28 cellular contexts compared by ENCODE assay signal in genomic region chr16:79297297-79297696, GRCh38.
"Had no signal": no experiment of that assay in that cellular context is flagged by ENCODE, and none has a peak within 500 bp of the region (broad histone marks: within the 10 kb centered on the region; RNA-seq: fewer than 3 reads in every experiment).

No MANE protein-coding gene starts in this region.

- H3K27ac Mint-ChIP-seq: activated CD4-positive, alpha-beta T cell treated with anti-CD3 and anti-CD28 coated beads for 36 hours; activated CD4-positive, alpha-beta T cell treated with anti-CD3 and anti-CD28 coated beads, Interleukin-2, amount 10 ng/mL, durations not matched to agents 7 days and 5 days; activated naive CD4-positive, alpha-beta T cell treated with anti-CD3 and anti-CD28 coated beads, Interleukin-2, amount 10 ng/mL, durations not matched to agents 7 days and 5 days; activated naive CD8-positive, alpha-beta T cell; activated naive CD8-positive, alpha-beta T cell treated with anti-CD3 and anti-CD28 coated beads, Interleukin-2, amount 50 U/mL, for 24 hours; activated T-helper 1 cell treated with anti-CD3 and anti-CD28 coated beads, Interleukin-12 subunit alpha, Interleukin-12 subunit beta, Interleukin-2, Interleukin-4 antibody, amounts not matched to agents 30 ng/mL and 10 ng/mL and 1 ng/mL, durations not matched to agents 14 hours and 24 hours and 36 hours; T-helper 2 cell treated with Interferon-gamma antibody and Interleukin-4, amounts not matched to agents 5 μg/mL and 100 μg/mL, for 36 hours; WTC11 had no signal

- H3K4me3 Mint-ChIP-seq: activated CD4-positive, alpha-beta T cell treated with anti-CD3 and anti-CD28 coated beads for 36 hours; activated CD4-positive, alpha-beta T cell treated with anti-CD3 and anti-CD28 coated beads, Interleukin-2, amount 10 ng/mL, durations not matched to agents 7 days and 5 days; activated CD8-positive, alpha-beta T cell treated with anti-CD3 and anti-CD28 coated beads, Interleukin-2, amount 10 ng/mL, durations not matched to agents 7 days and 5 days; activated naive CD4-positive, alpha-beta T cell treated with anti-CD3 and anti-CD28 coated beads, Interleukin-2, amount 10 ng/mL, durations not matched to agents 7 days and 5 days; activated naive CD8-positive, alpha-beta T cell; activated naive CD8-positive, alpha-beta T cell treated with anti-CD3 and anti-CD28 coated beads, Interleukin-2, amount 50 U/mL, for 24 hours; activated T-cell treated with anti-CD3 and anti-CD28 coated beads, Interleukin-2, amount 50 U/mL, for 4 hours; activated T-helper 1 cell treated with anti-CD3 and anti-CD28 coated beads, Interleukin-12 subunit alpha, Interleukin-12 subunit beta, Interleukin-2, Interleukin-4 antibody, amounts not matched to agents 30 ng/mL and 10 ng/mL and 1 ng/mL, durations not matched to agents 14 hours and 24 hours and 36 hours; T-helper 2 cell treated with Interferon-gamma antibody and Interleukin-4, amounts not matched to agents 5 μg/mL and 100 μg/mL, for 36 hours; WTC11 had no signal

- H3K36me3 Mint-ChIP-seq: activated naive CD4-positive, alpha-beta T cell treated with anti-CD3 and anti-CD28 coated beads, Interleukin-2, amount 10 ng/mL, durations not matched to agents 7 days and 5 days; activated naive CD8-positive, alpha-beta T cell; brain; WTC11 had no signal

- H3K27me3 Mint-ChIP-seq: activated CD4-positive, alpha-beta T cell treated with anti-CD3 and anti-CD28 coated beads for 36 hours had no signal

- H3K9me3 ChIP-seq: MG63, SJCRH30 had no signal

- H3K9me3 Mint-ChIP-seq: activated naive CD4-positive, alpha-beta T cell treated with anti-CD3 and anti-CD28 coated beads, Interleukin-2, amount 10 ng/mL, durations not matched to agents 7 days and 5 days; activated T-cell treated with anti-CD3 and anti-CD28 coated beads, Interleukin-2, amount 50 U/mL, for 4 hours; T-helper 2 cell treated with Interferon-gamma antibody and Interleukin-4, amounts not matched to agents 5 μg/mL and 100 μg/mL, for 36 hours; WTC11 had no signal

- H3K36me3 ChIP-seq: MG63, SJCRH30 had no signal

- H3K27ac ChIP-seq: SJCRH30, SK-N-MC had no signal

- H3K4me1 ChIP-seq: SJCRH30 had no signal

- H3K27me3 ChIP-seq: MG63, SJCRH30 had no signal

- H3K4me3 ChIP-seq: MG63, SJCRH30, SK-N-MC had no signal

- FAIRE-seq: colon had no signal

- DNase-seq: activated CD4-positive, alpha-beta T cell treated with anti-CD3 and anti-CD28 coated beads for 36 hours; activated CD4-positive, alpha-beta T cell treated with anti-CD3 and anti-CD28 coated beads, Interleukin-2, amount 10 ng/mL, durations not matched to agents 7 days and 5 days; activated CD4-positive, alpha-beta T cell treated with anti-CD3 and anti-CD28 coated beads, Interleukin-2, amount 50 U/mL, for 48 hours; activated CD8-positive, alpha-beta T cell treated with anti-CD3 and anti-CD28 coated beads, Interleukin-2, amount 10 ng/mL, durations not matched to agents 7 days and 5 days; activated effector memory CD4-positive, alpha-beta T cell treated with Interleukin-2 at 50 U/mL for 16 hours; activated naive CD4-positive, alpha-beta T cell treated with anti-CD3 and anti-CD28 coated beads, Interleukin-2, amount 10 ng/mL, durations not matched to agents 7 days and 5 days; activated naive CD8-positive, alpha-beta T cell treated with anti-CD3 and anti-CD28 coated beads, Interleukin-2, amount 50 U/mL, for 24 hours; activated T-cell treated with anti-CD3 and anti-CD28 coated beads, Interleukin-2, amount 50 U/mL, for 4 hours; anterior cingulate cortex; central memory CD4-positive, alpha-beta T cell; MG63; NCI-H1092; NCI-H1436 treated with DMSO at 0.1 percent for 48 hours; NCI-H1694 treated with DMSO at 0.1 percent for 48 hours; NCI-H2029; NCI-H345; NCI-H524 treated with DMSO at 0.1 percent for 48 hours; SHP77; SJCRH30 had no signal

- ATAC-seq: activated CD4-positive, alpha-beta T cell treated with anti-CD3 and anti-CD28 coated beads for 36 hours; activated CD4-positive, CD25-positive, alpha-beta regulatory T cell treated with anti-CD3 and anti-CD28 coated beads, Interleukin-2, amount 50 U/mL, for 24 hours; activated CD8-positive, alpha-beta T cell treated with anti-CD3 and anti-CD28 coated beads, Interleukin-2, amount 10 ng/mL, durations not matched to agents 7 days and 5 days; activated naive CD8-positive, alpha-beta T cell treated with anti-CD3 and anti-CD28 coated beads, Interleukin-2, amount 50 U/mL, for 24 hours; activated T-cell treated with anti-CD3 and anti-CD28 coated beads, Interleukin-2, amount 50 U/mL, for 4 hours; Panc1; WTC11 had no signal
